ENCODE assay signal across 9 cellular contexts in the genomic region with DNA sequence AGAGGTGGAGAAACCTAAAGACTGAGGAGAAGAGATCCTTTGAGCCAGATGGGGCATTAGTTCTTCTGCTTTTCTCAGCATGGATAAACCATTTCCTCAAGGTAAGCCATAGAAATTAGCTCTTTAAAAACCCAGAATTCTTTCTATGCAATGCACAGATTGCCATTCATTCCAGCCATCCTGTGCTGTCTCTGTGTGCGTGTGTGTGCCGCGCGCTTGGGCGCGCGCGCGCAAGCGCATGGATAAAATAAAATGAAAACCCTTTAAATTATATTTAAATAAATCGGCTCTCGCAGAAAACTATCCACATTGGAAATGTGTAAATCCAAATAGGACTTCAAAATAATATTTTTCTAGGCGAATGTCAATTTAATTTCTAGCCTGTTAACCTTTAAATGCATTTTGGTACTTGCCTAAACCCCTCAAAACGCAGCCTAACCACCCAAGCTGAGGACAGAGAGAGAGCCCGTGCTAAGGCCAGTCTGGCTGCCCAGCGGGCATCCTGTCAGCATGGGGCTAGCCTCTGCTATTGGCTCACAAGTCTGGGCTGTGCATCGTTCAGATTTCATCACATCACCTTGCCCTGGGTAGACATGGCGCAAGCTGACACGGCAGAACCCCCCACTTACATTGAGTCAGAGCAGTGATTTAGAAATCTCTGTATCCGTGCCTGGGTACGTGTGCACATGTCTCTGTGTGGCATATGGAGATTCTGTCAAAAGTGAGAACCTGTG.
DNase-seq lines count a peak whose midpoint lies in the region; ATAC-seq, FAIRE-seq and TF ChIP-seq lines count a peak whose summit lies in the region.
"Had no signal": no experiment of that assay in that cellular context is flagged by ENCODE, and none has a peak within 500 bp of the region (broad histone marks: within the 10 kb centered on the region; RNA-seq: fewer than 3 reads in every experiment).

No MANE protein-coding gene starts in this region.

- no peaks in the 10 kb centered on the region for H4K20me1 ChIP-seq in endothelial cell of umbilical vein (replicated peaks; ENCODE audit: control insufficient read depth, extremely low read depth, insufficient read depth, low read length)
- no peaks in the 10 kb centered on the region for H4K20me1 ChIP-seq in neural progenitor cell (ENCODE audit: low read depth)

- H3K79me2 ChIP-seq in endothelial cell of umbilical vein (ENCODE audit: control insufficient read depth, insufficient read depth, low read length) (no peaks in the 10 kb centered on the region), neural progenitor cell (ENCODE audit: low read depth) (no peaks in the 10 kb centered on the region)

- no peak overlapping the region for H3K27ac ChIP-seq in endothelial cell of umbilical vein (ENCODE audit: insufficient read depth, low read depth, low read length)
- no peak overlapping the region for H3K27ac ChIP-seq in neural progenitor cell
- H3K27ac ChIP-seq in gastroesophageal sphincter = peak overlapping the region in 1 of 4 donors; percentile 47
- H3K27ac ChIP-seq in thyroid gland = no peak overlapping the region

- H3K4me1 Mint-ChIP-seq in Caco-2 (ENCODE audit: low read depth, unreplicated experiment) (peaks cover 6% of the 10 kb centered on the region), neural progenitor cell (peaks cover 3% of the 10 kb centered on the region)

- no peak for ATAC-seq in gastroesophageal sphincter
- no peak for ATAC-seq in GM18870 (IDR thresholded peaks at IDR 0.05; ENCODE audit: unreplicated experiment)
- ATAC-seq in GM19397 (IDR thresholded peaks at IDR 0.05; ENCODE audit: unreplicated experiment) = no peak

- H3K4me2 ChIP-seq in endothelial cell of umbilical vein (ENCODE audit: insufficient read depth, low read length) (peak overlapping the region; percentile 20), neural progenitor cell (peak overlapping the region; percentile 61)

- no peak for FAIRE-seq in endothelial cell of umbilical vein (lab: Jason Lieb, UNC)

- H3K27me3 ChIP-seq in Caco-2 (replicated peaks; ENCODE audit: control insufficient read depth, insufficient read depth, low read length) (no peaks in the 10 kb centered on the region), endothelial cell of umbilical vein (ENCODE audit: control insufficient read depth in 2 of 2, insufficient read depth in 2 of 2, low read length in 2 of 2) (no peaks in the 10 kb centered on the region), neural progenitor cell (no peaks in the 10 kb centered on the region), gastroesophageal sphincter (no peaks in the 10 kb centered on the region), thyroid gland (no peaks in the 10 kb centered on the region)

- intact Hi-C loops in Caco-2 (cut with micrococcal nuclease; ENCODE audit: unreplicated experiment) (no loop called here), endothelial cell of umbilical vein (cut with micrococcal nuclease) (no loop called here), thyroid gland (cut with DNase I) (no loop called here)

- DNase-seq in Caco-2 (no peak), NCI-H69 (lab: John Stamatoyannopoulos, UW) (peak; percentile 4), endothelial cell of umbilical vein (ENCODE audit: low read depth, low spot score) (no peak), neural progenitor cell (ENCODE audit: low spot score) (no peak), thyroid gland (no peak)

- no peak for TF ChIP-seq CTCF in Caco-2 (IDR thresholded peaks at IDR 0.05; ENCODE audit: insufficient read depth in 1 of 2, low read depth in 1 of 2, low read length in 1 of 2, severe bottlenecking in 1 of 2, unreplicated experiment in 1 of 2)
- TF ChIP-seq CTCF in endothelial cell of umbilical vein (IDR thresholded peaks at IDR 0.05; ENCODE audit: extremely low read depth in 1 of 2, insufficient read depth in 1 of 2, low read depth in 1 of 2, low read length in 2 of 2) = no peak
- no peak for TF ChIP-seq CTCF in neural progenitor cell (IDR thresholded peaks at IDR 0.05)
- TF ChIP-seq CTCF in gastroesophageal sphincter (IDR thresholded peaks at IDR 0.05) = no peak
- TF ChIP-seq CTCF in thyroid gland (IDR thresholded peaks at IDR 0.05) = no peak

- H3K36me3 ChIP-seq in Caco-2 (ENCODE audit: control insufficient read depth, insufficient read depth, low read length) = no peaks in the 10 kb centered on the region
- H3K36me3 ChIP-seq in endothelial cell of umbilical vein (ENCODE audit: control insufficient read depth in 2 of 2, extremely low read depth in 1 of 2, insufficient read depth in 2 of 2, low read length in 2 of 2) = no peaks in the 10 kb centered on the region
- no peaks in the 10 kb centered on the region for H3K36me3 ChIP-seq in neural progenitor cell
- H3K36me3 ChIP-seq in gastroesophageal sphincter = no peaks in the 10 kb centered on the region
- no peaks in the 10 kb centered on the region for H3K36me3 ChIP-seq in thyroid gland

- WGBS in gastroesophageal sphincter (ENCODE audit: low coverage in 1 of 2), 2 donors = 41 to 64% methylated on average over 17 to 20 of the region's 21 CpGs
- WGBS in thyroid gland, 2 donors = 39 to 72% methylated on average over 18 to 21 of the region's 21 CpGs

- no peaks in the 10 kb centered on the region for H3K9me3 ChIP-seq in Caco-2
- no peaks in the 10 kb centered on the region for H3K9me3 ChIP-seq in endothelial cell of umbilical vein (replicated peaks; ENCODE audit: control insufficient read depth, insufficient read depth, low read length)
- H3K9me3 ChIP-seq in neural progenitor cell (ENCODE audit: low read depth) = peaks cover 4% of the 10 kb centered on the region
- no peaks in the 10 kb centered on the region for H3K9me3 ChIP-seq in gastroesophageal sphincter
- no peaks in the 10 kb centered on the region for H3K9me3 ChIP-seq in thyroid gland

- no peaks in the 10 kb centered on the region for H3K9me1 ChIP-seq in endothelial cell of umbilical vein (replicated peaks; ENCODE audit: control insufficient read depth, extremely low read depth, insufficient read depth, low read length)

- H3F3A ChIP-seq in neural progenitor cell (ENCODE audit: low read depth) = no peaks in the 10 kb centered on the region

- H3K9me3 Mint-ChIP-seq in Caco-2 (ENCODE audit: unreplicated experiment) (no peaks in the 10 kb centered on the region), neural progenitor cell (no peaks in the 10 kb centered on the region)

- CTCF ChIA-PET in Caco-2 (lab: Charles Lee) (no interaction called here), endothelial cell of umbilical vein (lab: Charles Lee) (no interaction called here)

- H3K27me3 Mint-ChIP-seq in Caco-2 (ENCODE audit: insufficient read depth, unreplicated experiment) (no peaks in the 10 kb centered on the region), neural progenitor cell (ENCODE audit: insufficient read depth, low read depth) (peaks cover 2% of the 10 kb centered on the region)

- POLR2A ChIA-PET in Caco-2 (lab: Charles Lee) = no interaction called here
- POLR2A ChIA-PET in endothelial cell of umbilical vein (lab: Charles Lee) = no interaction called here

- peak overlapping the region; percentile 15 for H2AFZ ChIP-seq in endothelial cell of umbilical vein (ENCODE audit: low read depth, low read length)
- H2AFZ ChIP-seq in neural progenitor cell (replicated peaks) = peak overlapping the region; percentile 93

- no peak for TF ChIP-seq EP300 in gastroesophageal sphincter (IDR thresholded peaks at IDR 0.05)

- H3K4me1 ChIP-seq in Caco-2 = no peaks in the 10 kb centered on the region
- H3K4me1 ChIP-seq in endothelial cell of umbilical vein (ENCODE audit: control insufficient read depth, extremely low read depth, insufficient read depth, low read length) = no peaks in the 10 kb centered on the region
- H3K4me1 ChIP-seq in neural progenitor cell = peaks cover 4% of the 10 kb centered on the region
- peaks cover 0 to 7% (median 0%) of the 10 kb centered on the region in 3 donors for H3K4me1 ChIP-seq in gastroesophageal sphincter
- H3K4me1 ChIP-seq in thyroid gland = no peaks in the 10 kb centered on the region

- H3K4me3 ChIP-seq in Caco-2 (ENCODE audit: low read depth, low read length) (no peak overlapping the region), endothelial cell of umbilical vein (replicated peaks in 1 of 3; ENCODE audit: insufficient read depth in 1 of 3, low read depth in 1 of 3, low read length in 3 of 3) (peak overlapping the region in 1 of 3 experiments; percentile 25), neural progenitor cell (peak overlapping the region; percentile 55), gastroesophageal sphincter (peak overlapping the region in 1 of 2 donors; percentile 43), thyroid gland (replicated peaks in 1 of 3) (no peak overlapping the region)

- H3K36me3 Mint-ChIP-seq in Caco-2 (ENCODE audit: insufficient read depth, unreplicated experiment) = no peaks in the 10 kb centered on the region
- no peaks in the 10 kb centered on the region for H3K36me3 Mint-ChIP-seq in neural progenitor cell
- H3K36me3 Mint-ChIP-seq: activated naive CD4-positive, alpha-beta T cell treated with anti-CD3 and anti-CD28 coated beads, Interleukin-2, amount 50 U/mL, for 72 hours had no signal

- H3K27ac Mint-ChIP-seq in Caco-2 (ENCODE audit: unreplicated experiment) (no peak overlapping the region), neural progenitor cell (no peak overlapping the region)
- H3K27ac Mint-ChIP-seq: activated naive CD4-positive, alpha-beta T cell treated with anti-CD3 and anti-CD28 coated beads, Interleukin-2, amount 50 U/mL, for 72 hours had no signal

- TF ChIP-seq POLR2A in endothelial cell of umbilical vein (IDR thresholded peaks at IDR 0.05; ENCODE audit: low read depth, low read length) (no peak), gastroesophageal sphincter (IDR thresholded peaks at IDR 0.05) (no peak), thyroid gland (IDR thresholded peaks at IDR 0.05) (no peak)

- dilution Hi-C loops in endothelial cell of umbilical vein (cut with MboI; ENCODE audit: extremely low pct_ligation_motif_present, low sequenced_read_pairs) = no loop called here

- BruUV-seq in Caco-2 (replicated peaks; lab: Mats Ljungman, UMichigan) (no TSS peak), endothelial cell of umbilical vein (replicated peaks; lab: Mats Ljungman, UMichigan) (no TSS peak)

- H3K9ac ChIP-seq in endothelial cell of umbilical vein (replicated peaks; ENCODE audit: extremely low read depth, insufficient read depth, low read length) = no peak overlapping the region
- no peak overlapping the region for H3K9ac ChIP-seq in neural progenitor cell

- H3K4me3 Mint-ChIP-seq in Caco-2 (ENCODE audit: unreplicated experiment) (peak overlapping the region; percentile 77), neural progenitor cell (peak overlapping the region; percentile 86)

TF ChIP-seq in endothelial cell of umbilical vein, 7 proteins besides CTCF, POLR2A, EP300 and RAD21 (continues in another document):
- TF ChIP-seq POLR2AphosphoS5 (IDR thresholded peaks at IDR 0.05; ENCODE audit: insufficient read depth, low read depth, low read length) = no peak
- TF ChIP-seq FOS (IDR thresholded peaks at IDR 0.05; ENCODE audit: borderline replicate concordance, insufficient read depth, low read length) = no peak
- no peak for TF ChIP-seq MYC (IDR thresholded peaks at IDR 0.05; ENCODE audit: low read depth, low read length)
- no peak for TF ChIP-seq JUN (IDR thresholded peaks at IDR 0.05; ENCODE audit: borderline replicate concordance, insufficient read depth, insufficient read length, low read depth)
- no peak for TF ChIP-seq GATA2 (IDR thresholded peaks at IDR 0.05; ENCODE audit: insufficient read depth, insufficient read length, low read depth, low read length)
